In the genomic region with DNA sequence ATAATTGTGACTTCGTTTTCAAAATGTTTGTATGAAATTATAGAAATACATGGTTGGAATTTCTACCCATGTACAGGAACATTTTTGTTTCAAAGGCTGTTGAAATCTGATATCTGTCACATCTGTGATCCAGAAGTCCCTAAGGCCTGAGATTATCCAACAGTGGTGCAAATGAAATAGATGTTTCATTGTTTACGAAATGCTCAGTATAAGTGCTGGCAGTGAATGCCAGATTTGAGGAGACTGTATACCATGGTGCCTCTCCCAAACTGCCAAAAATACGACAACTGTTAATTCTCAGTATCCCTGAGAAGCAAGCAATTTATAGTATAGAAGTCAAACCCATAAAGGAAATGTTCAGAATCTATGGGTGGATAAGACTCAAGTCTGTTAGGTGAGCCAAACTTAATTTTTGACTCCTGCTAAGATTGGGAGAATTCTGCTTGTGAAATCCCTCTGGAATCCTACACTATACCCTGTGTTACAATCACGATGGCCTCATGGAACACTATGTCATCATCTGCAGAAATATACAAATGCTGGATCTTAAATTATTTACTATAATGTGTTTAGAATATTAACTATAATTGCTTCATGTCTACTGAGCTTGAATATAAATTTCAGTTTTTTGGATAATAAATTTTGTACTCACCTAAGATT, we compare ENCODE assay signal across 17 cellular contexts.
A peak's percentile ranks its signal among the peaks of the same experiment; 100 is the strongest.
DNase-seq lines count a peak whose midpoint lies in the region; TF ChIP-seq lines count a peak whose summit lies in the region.
"Had no signal": no experiment of that assay in that cellular context is flagged by ENCODE, and none has a peak within 500 bp of the region (broad histone marks: within the 10 kb centered on the region; RNA-seq: fewer than 3 reads in every experiment).

No MANE protein-coding gene starts in this region.

- peak overlapping the region; percentile 78; the same call in 1 of the 2 replicates for H3K4me3 Mint-ChIP-seq in HFFc6
- H3K4me3 Mint-ChIP-seq: activated naive CD4-positive, alpha-beta T cell treated with anti-CD3 and anti-CD28 coated beads, Interleukin-2, amount 50 U/mL, for 24 hours; CD8-positive, alpha-beta T cell had no signal

- peak; percentile 55 for DNase-seq in COLO829 (ENCODE audit: low spot score)
- DNase-seq in HFFc6: no peak
- DNase-seq in SK-MEL-5 (ENCODE audit: low read depth, low spot score): peak; percentile 53
- DNase-seq in midbrain (lab: John Stamatoyannopoulos, UW): peak; percentile 38
- no peak for DNase-seq in posterior cingulate gyrus
- no peak for DNase-seq in activated gamma-delta T cell treated with Interleukin-2 at 50 U/mL for 16 hours
- DNase-seq in islet precursor cell: no peak
- no peak for DNase-seq in KBM-7
- DNase-seq: CD8-positive, alpha-beta T cell; GF-D8; left colon; NCI-H1105; NCI-H2029 treated with DMSO at 0.1 percent for 48 hours; T-helper 9 cell; upper lobe of right lung had no signal

- H3K36me3 Mint-ChIP-seq in HFFc6 (ENCODE audit: low read depth): peaks cover 8% of the 10 kb centered on the region; the same call in 1 of the 2 replicates
- H3K36me3 Mint-ChIP-seq: CD8-positive, alpha-beta T cell; memory B cell had no signal

- TF ChIP-seq CTCF in HFFc6 (IDR thresholded peaks at IDR 0.05): no peak

- peaks cover 52% of the 10 kb centered on the region for H3K4me1 Mint-ChIP-seq in HFFc6 (ENCODE audit: low read depth)

- intact Hi-C loops in posterior cingulate gyrus (cut with DNase I): loop anchor here (1.0 to 2.0 kb wide), 2 partner anchors 43 to 71 kb away; partner anchors contain the start of gene DOCK10

- peak overlapping the region; percentile 77 for H3K27ac Mint-ChIP-seq in HFFc6
- H3K27ac Mint-ChIP-seq: activated naive CD4-positive, alpha-beta T cell treated with anti-CD3 and anti-CD28 coated beads, Interleukin-2, amount 50 U/mL, for 24 hours; CD8-positive, alpha-beta T cell had no signal

- in situ Hi-C loops in SK-MEL-5 (cut with HindIII; ENCODE audit: low pct_unique_long_range_greater_than_20kb, low sequenced_read_pairs) (no loop called here), KBM-7 (cut with MboI; ENCODE audit: low pct_unique_long_range_greater_than_20kb, low sequenced_read_pairs) (no loop called here)

- H3K27me3 Mint-ChIP-seq in HFFc6 (ENCODE audit: insufficient read depth): no peaks in the 10 kb centered on the region
- H3K27me3 Mint-ChIP-seq: activated naive CD4-positive, alpha-beta T cell treated with anti-CD3 and anti-CD28 coated beads, Interleukin-2, amount 50 U/mL, for 24 hours; memory B cell had no signal

- H3K9me3 Mint-ChIP-seq in HFFc6: no peaks in the 10 kb centered on the region
- H3K9me3 Mint-ChIP-seq: activated naive CD4-positive, alpha-beta T cell treated with anti-CD3 and anti-CD28 coated beads, Interleukin-2, amount 50 U/mL, for 24 hours; CD8-positive, alpha-beta T cell; memory B cell had no signal

Comparison
In these comparisons a context has a peak if more than half of its experiments do, and no peak if none do; other contexts are left out.
1. DNase-seq: peak in COLO829 (single experiment), SK-MEL-5 (single experiment) and midbrain (single experiment); none in HFFc6 (single experiment), posterior cingulate gyrus (0 of 10), activated gamma-delta T cell treated with Interleukin-2 at 50 U/mL for 16 hours (single experiment), islet precursor cell (single experiment) and KBM-7 (single experiment).